ENCODE assay signal across 8 cellular contexts in the genomic region with DNA sequence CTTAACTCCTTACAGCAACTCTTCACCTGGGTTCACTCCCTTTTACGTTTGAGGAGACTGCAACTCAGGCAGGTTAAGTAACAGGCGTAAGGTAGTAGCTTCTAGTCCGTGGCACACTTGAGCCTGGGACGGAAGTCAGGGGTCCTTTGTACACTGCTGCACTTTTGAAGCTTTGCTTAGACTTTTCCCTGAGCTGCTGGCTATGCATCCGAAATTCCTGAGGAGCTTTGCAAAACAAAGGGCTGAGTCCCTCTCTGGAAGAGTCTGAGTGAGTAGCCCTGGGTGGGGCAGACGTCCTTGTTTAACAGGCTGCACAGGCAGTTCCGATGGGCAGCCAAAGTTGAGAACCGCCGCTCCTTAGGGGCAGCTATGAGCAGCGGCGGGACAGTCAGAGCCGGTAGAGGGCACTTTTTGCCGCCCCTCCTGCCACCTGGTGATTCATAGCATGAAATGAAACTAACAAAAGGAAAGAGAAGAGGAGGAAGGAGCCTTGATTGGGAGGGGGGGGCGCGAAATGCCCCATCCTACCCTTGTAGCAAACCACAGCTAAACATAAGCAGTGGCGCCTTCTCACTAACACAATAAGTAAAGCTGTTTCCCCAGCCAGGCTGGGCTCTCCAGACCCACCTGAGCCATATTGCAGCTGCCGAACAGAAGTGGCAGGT. TPM values are rescaled to one million over a fixed set of nuclear protein-coding genes. Genes with fewer than 3 reads are reported as not detected.
DNase-seq lines count a peak whose midpoint lies in the region; ATAC-seq and TF ChIP-seq lines count a peak whose summit lies in the region.

No MANE protein-coding gene starts in this region.

- H3K4me2 ChIP-seq in hepatocyte: peak overlapping the region; percentile 90

- ATAC-seq in GM19025 (IDR thresholded peaks at IDR 0.05; ENCODE audit: low read depth, unreplicated experiment) (peak; percentile 46), HG03378 (IDR thresholded peaks at IDR 0.05; ENCODE audit: unreplicated experiment) (peak; percentile 54)

- H3K79me2 ChIP-seq in hepatocyte: peaks cover 46% of the 10 kb centered on the region

- WGBS in adrenal gland, 4 donors: 4 to 7% (median 7%) methylated on average over 15 to 17 of the region's 17 CpGs
- WGBS in hepatocyte (ENCODE audit: low lambda C conversion rate, missing lambda C conversion rate): 7% methylated on average over 17 of the region's 17 CpGs

- H3K36me3 ChIP-seq in adrenal gland (replicated peaks in 1 of 2) (peaks cover 0 to 7% of the 10 kb centered on the region in 2 donors), hepatocyte (replicated peaks; ENCODE audit: insufficient read depth, low read depth) (no peaks in the 10 kb centered on the region)

- DNase-seq in Ammon's horn (ENCODE audit: low spot score): peak; percentile 63
- DNase-seq in T follicular helper cell (ENCODE audit: low read depth): peak; percentile 47
- peak; percentile 66 to 84 (median 74) for DNase-seq in adrenal gland
- peak; percentile 74 for DNase-seq in hepatocyte (ENCODE audit: low spot score)
- peak; percentile 6 for DNase-seq in skeletal muscle cell (ENCODE audit: low read depth)
- DNase-seq in DMS153 (lab: John Stamatoyannopoulos, UW): no peak

- no peaks in the 10 kb centered on the region for H3K9me2 ChIP-seq in hepatocyte (replicated peaks; ENCODE audit: insufficient read depth)

- H3K27me3 ChIP-seq in adrenal gland (no peaks in the 10 kb centered on the region), hepatocyte (no peaks in the 10 kb centered on the region)

- intact Hi-C loops in adrenal gland (cut with DNase I): no loop called here

- no peaks in the 10 kb centered on the region for H3K9me3 ChIP-seq in adrenal gland (replicated peaks in 1 of 3)
- no peaks in the 10 kb centered on the region for H3K9me3 ChIP-seq in hepatocyte (ENCODE audit: low read depth)

- TF ChIP-seq CTCF in adrenal gland (IDR thresholded peaks at IDR 0.05) (peak in 2 of 6 experiments; percentile 6 to 22), hepatocyte (IDR thresholded peaks at IDR 0.05; ENCODE audit: poor library complexity) (peak; percentile 42)

- H3K4me1 ChIP-seq in adrenal gland (replicated peaks in 1 of 2) (peaks cover 22 to 54% of the 10 kb centered on the region in 2 donors), hepatocyte (ENCODE audit: insufficient read depth) (peaks cover 10% of the 10 kb centered on the region)

- peak in 1 of 2 donors; percentile 57 for TF ChIP-seq POLR2A in adrenal gland (IDR thresholded peaks at IDR 0.05)

- H3K27ac ChIP-seq in adrenal gland (peak overlapping the region; percentile 1 to 96 (median 64)), hepatocyte (peak overlapping the region; percentile 92)

- peak overlapping the region; percentile 78 for H2AFZ ChIP-seq in hepatocyte

- H3K4me3 ChIP-seq in adrenal gland (peak overlapping the region in 1 of 4 donors; percentile 67), hepatocyte (peak overlapping the region; percentile 53), skeletal muscle cell (ENCODE audit: low read depth, low read length) (peak overlapping the region; percentile 92)

- peaks cover 3% of the 10 kb centered on the region for H4K20me1 ChIP-seq in hepatocyte (ENCODE audit: insufficient read depth, poor library complexity, severe bottlenecking)

RNA-seq across cellular contexts. Expression of a gene that starts 1.4 kb away (rescaled TPM):
- 100 to 1,000 TPM in 3 of 8 donors, 10 to 100 TPM in 5; 59.7 to 115 (median 91.5) TPM for total RNA-seq in adrenal gland
- 10 to 100 TPM; 38.0 to 66.3 (median 65.0) TPM for polyA plus RNA-seq in adrenal gland
- total RNA-seq in hepatocyte: 30.0 and 47.5 TPM in 2 replicates
- 86.9 and 92.5 TPM in 2 replicates for polyA plus RNA-seq in hepatocyte

RNA-seq across cellular contexts. Expression of a gene that starts 8.9 kb away (rescaled TPM):
- total RNA-seq in adrenal gland (10 to 100 TPM; 14.4 to 66.1 (median 36.5) TPM), hepatocyte (33.7 and 44.3 TPM in 2 replicates)
- polyA plus RNA-seq in adrenal gland (10 to 100 TPM in 2 of 3 donors, 1 to 10 TPM in 1; 3.4 to 48.9 (median 37.9) TPM), hepatocyte (97.1 and 98.7 TPM in 2 replicates)

RNA-seq across cellular contexts. Expression of a gene that starts 9.0 kb away (rescaled TPM):
- total RNA-seq in adrenal gland (100 to 1,000 TPM in 3 of 8 donors, 10 to 100 TPM in 5; 81.5 to 129 (median 98.2) TPM), hepatocyte (38.1 and 53.8 TPM in 2 replicates)
- polyA plus RNA-seq in adrenal gland (100 to 1,000 TPM; 101 to 107 (median 103) TPM), hepatocyte (18.5 and 19.3 TPM in 2 replicates)

RNA-seq across cellular contexts. Expression of a gene that starts 36.6 kb away (rescaled TPM):
- total RNA-seq in adrenal gland (10 to 100 TPM; 16.7 to 34.9 (median 31.0) TPM), hepatocyte (1.4 and 3.3 TPM in 2 replicates)
- polyA plus RNA-seq in adrenal gland (10 to 100 TPM; 15.8 to 57.7 (median 37.2) TPM), hepatocyte (0.56 and 2.3 TPM in 2 replicates)

RNA-seq across cellular contexts. Expression of a gene that starts 48.0 kb away (rescaled TPM):
- total RNA-seq in adrenal gland (1 to 10 TPM in 2 of 8 donors, under 1 TPM in 4, not detected in 2; 0.25 to 1.5 (median 0.71) TPM), hepatocyte (0.12 TPM in 1 of 2 replicates, not detected in the other)
- polyA plus RNA-seq in adrenal gland (1 to 10 TPM in 1 of 3 donors, under 1 TPM in 2; 0.24 to 1.4 (median 0.48) TPM), hepatocyte (0.32 and 1.6 TPM in 2 replicates)
